In genomic region chr11:66317322-66317765, GRCh38 we compare ENCODE assay signal across 7 cellular contexts. TPM values are rescaled to one million over a fixed set of nuclear protein-coding genes. Genes with fewer than 3 reads are reported as not detected.
DNase-seq lines count a peak whose midpoint lies in the region; ATAC-seq and TF ChIP-seq lines count a peak whose summit lies in the region.

No MANE protein-coding gene starts in this region.

- H3K9me3 ChIP-seq in HUES6 (ENCODE audit: control insufficient read depth, insufficient read depth, low read depth, low read length) = peaks cover 4% of the 10 kb centered on the region; the same call in 1 of the 2 replicates

- ATAC-seq in activated T-cell treated with anti-CD3 and anti-CD28 coated beads, Interleukin-2, amount 50 U/mL, for 72 hours (replicated peaks in 1 of 2) = peak; percentile 8 to 10
- ATAC-seq in left cardiac atrium (peak; percentile 5 to 32), HG02678 (IDR thresholded peaks at IDR 0.05; ENCODE audit: unreplicated experiment) (no peak), foreskin keratinocyte (no peak)

- H3K36me3 Mint-ChIP-seq in activated T-cell treated with anti-CD3 and anti-CD28 coated beads, Interleukin-2, amount 50 U/mL, for 72 hours (ENCODE audit: insufficient read depth in 2 of 2) = peaks cover 0 to 2% of the 10 kb centered on the region in 2 donors
- H3K36me3 Mint-ChIP-seq in stimulated activated naive CD8-positive, alpha-beta T cell treated with anti-CD3 and anti-CD28 coated beads, Interleukin-15, Interleukin-2, amounts not matched to agents 100 ng/mL and 50 ng/mL, for 24 hours (ENCODE audit: low read depth) = no peaks in the 10 kb centered on the region

- H3K36me3 ChIP-seq in HUES6 (ENCODE audit: control insufficient read depth, insufficient read depth, low read length) = no peaks in the 10 kb centered on the region

- H3K27me3 ChIP-seq in HUES6 (ENCODE audit: control insufficient read depth, insufficient read depth, low read length) = no peaks in the 10 kb centered on the region; the same call in 1 of the 2 replicates
- peaks cover 20% of the 10 kb centered on the region for H3K27me3 ChIP-seq in foreskin keratinocyte

- DNase-seq in activated T-cell treated with anti-CD3 and anti-CD28 coated beads, Interleukin-2, amount 50 U/mL, for 72 hours = peak; percentile 50 to 52
- DNase-seq in left cardiac atrium = peak; percentile 53
- DNase-seq in foreskin keratinocyte = no peak
- DNase-seq in NCI-H524 (lab: John Stamatoyannopoulos, UW) = no peak

- H3K9ac ChIP-seq in HUES6 (ENCODE audit: low read length) = peak overlapping the region; percentile 20

- H3K4me3 Mint-ChIP-seq in activated T-cell treated with anti-CD3 and anti-CD28 coated beads, Interleukin-2, amount 50 U/mL, for 72 hours = peak overlapping the region; percentile 63 to 75
- peak overlapping the region; percentile 71 for H3K4me3 Mint-ChIP-seq in stimulated activated naive CD8-positive, alpha-beta T cell treated with anti-CD3 and anti-CD28 coated beads, Interleukin-15, Interleukin-2, amounts not matched to agents 100 ng/mL and 50 ng/mL, for 24 hours

- H3K27ac ChIP-seq in HUES6 (ENCODE audit: low read depth, low read length) = peak overlapping the region; percentile 43; the same call in 1 of the 2 replicates
- no peak overlapping the region for H3K27ac ChIP-seq in foreskin keratinocyte

- TF ChIP-seq CTCF in foreskin keratinocyte (conservative IDR thresholded peaks at IDR 0.05) = no peak

- peaks cover 53% of the 10 kb centered on the region for H3K4me1 Mint-ChIP-seq in activated T-cell treated with anti-CD3 and anti-CD28 coated beads, Interleukin-2, amount 50 U/mL, for 72 hours (ENCODE audit: low read depth)
- peaks cover 60% of the 10 kb centered on the region for H3K4me1 Mint-ChIP-seq in stimulated activated naive CD8-positive, alpha-beta T cell treated with anti-CD3 and anti-CD28 coated beads, Interleukin-15, Interleukin-2, amounts not matched to agents 100 ng/mL and 50 ng/mL, for 24 hours (ENCODE audit: low read depth)

- intact Hi-C loops in left cardiac atrium (cut with DNase I) = no loop called here

- H3K27ac Mint-ChIP-seq in activated T-cell treated with anti-CD3 and anti-CD28 coated beads, Interleukin-2, amount 50 U/mL, for 72 hours = peak overlapping the region; percentile 52
- peak overlapping the region; percentile 97 for H3K27ac Mint-ChIP-seq in stimulated activated naive CD8-positive, alpha-beta T cell treated with anti-CD3 and anti-CD28 coated beads, Interleukin-15, Interleukin-2, amounts not matched to agents 100 ng/mL and 50 ng/mL, for 24 hours

- peaks cover 0 to 2% of the 10 kb centered on the region in 2 donors for H3K9me3 Mint-ChIP-seq in activated T-cell treated with anti-CD3 and anti-CD28 coated beads, Interleukin-2, amount 50 U/mL, for 72 hours
- H3K9me3 Mint-ChIP-seq in stimulated activated naive CD8-positive, alpha-beta T cell treated with anti-CD3 and anti-CD28 coated beads, Interleukin-15, Interleukin-2, amounts not matched to agents 100 ng/mL and 50 ng/mL, for 24 hours = no peaks in the 10 kb centered on the region

- H3K4me1 ChIP-seq in HUES6 (ENCODE audit: control insufficient read depth, insufficient read depth, low read length) = peaks cover 29% of the 10 kb centered on the region
- H3K4me1 ChIP-seq in foreskin keratinocyte = no peaks in the 10 kb centered on the region

- H3K4me3 ChIP-seq in HUES6 (ENCODE audit: low read depth, low read length) = 0 out of 2 replicates have a peak overlapping the region, but pooled peaks have one; percentile 1

- H3K27me3 Mint-ChIP-seq in activated T-cell treated with anti-CD3 and anti-CD28 coated beads, Interleukin-2, amount 50 U/mL, for 72 hours (ENCODE audit: low read depth) = no peaks in the 10 kb centered on the region
- H3K27me3 Mint-ChIP-seq in stimulated activated naive CD8-positive, alpha-beta T cell treated with anti-CD3 and anti-CD28 coated beads, Interleukin-15, Interleukin-2, amounts not matched to agents 100 ng/mL and 50 ng/mL, for 24 hours = no peaks in the 10 kb centered on the region

RNA-seq across cellular contexts. Expression of gene CD248, which starts 0.5 kb away (rescaled TPM):
- total RNA-seq in activated T-cell treated with anti-CD3 and anti-CD28 coated beads, Interleukin-2, amount 50 U/mL, for 72 hours = 1 to 10 TPM; 3.0 to 3.9 TPM
- total RNA-seq in left cardiac atrium = 10 to 100 TPM; 43.8 to 54.3 TPM
- total RNA-seq in foreskin keratinocyte = not detected in 2 replicates
- 0.04 and 0.08 TPM in 2 replicates for polyA plus RNA-seq in foreskin keratinocyte

RNA-seq across cellular contexts. Expression of gene RIN1, which starts 18.9 kb away (rescaled TPM):
- 1 to 10 TPM; 1.8 to 2.8 TPM for total RNA-seq in activated T-cell treated with anti-CD3 and anti-CD28 coated beads, Interleukin-2, amount 50 U/mL, for 72 hours
- total RNA-seq in left cardiac atrium (1 to 10 TPM; 2.2 to 4.6 TPM), foreskin keratinocyte (35.5 and 40.6 TPM in 2 replicates)
- polyA plus RNA-seq in foreskin keratinocyte = 42.0 and 43.8 TPM in 2 replicates

RNA-seq across cellular contexts. Expression of gene TMEM151A, which starts 25.6 kb away (rescaled TPM):
- total RNA-seq in activated T-cell treated with anti-CD3 and anti-CD28 coated beads, Interleukin-2, amount 50 U/mL, for 72 hours = under 1 TPM in 1 of 2 donors, not detected in 1; 0.10 TPM
- total RNA-seq in left cardiac atrium (1 to 10 TPM in 1 of 2 donors, under 1 TPM in 1; 0.86 to 1.1 TPM), foreskin keratinocyte (0.04 TPM in 1 of 2 replicates, not detected in the other)
- polyA plus RNA-seq in foreskin keratinocyte = 0.02 and 0.04 TPM in 2 replicates

RNA-seq across cellular contexts. Expression of gene BRMS1, which starts 27.6 kb away (rescaled TPM):
- 10 to 100 TPM; 41.4 to 46.4 TPM for total RNA-seq in activated T-cell treated with anti-CD3 and anti-CD28 coated beads, Interleukin-2, amount 50 U/mL, for 72 hours
- total RNA-seq in left cardiac atrium = 10 to 100 TPM; 14.9 to 19.3 TPM
- 87.8 and 99.8 TPM in 2 replicates for total RNA-seq in foreskin keratinocyte
- polyA plus RNA-seq in foreskin keratinocyte = 110 and 119 TPM in 2 replicates

RNA-seq across cellular contexts. Expression of gene YIF1A, which starts 28.4 kb away (rescaled TPM):
- total RNA-seq in activated T-cell treated with anti-CD3 and anti-CD28 coated beads, Interleukin-2, amount 50 U/mL, for 72 hours = 10 to 100 TPM; 42.9 to 50.8 TPM
- total RNA-seq in left cardiac atrium = 10 to 100 TPM; 53.2 to 81.1 TPM
- total RNA-seq in foreskin keratinocyte = 132 and 155 TPM in 2 replicates
- 142 and 172 TPM in 2 replicates for polyA plus RNA-seq in foreskin keratinocyte

Comparison
In these comparisons a context has a peak if more than half of its experiments do, and no peak if none do; other contexts are left out.
1. ATAC-seq: peak in activated T-cell treated with anti-CD3 and anti-CD28 coated beads, Interleukin-2, amount 50 U/mL, for 72 hours (2 of 2) and left cardiac atrium (2 of 2); none in HG02678 (single experiment) and foreskin keratinocyte (single experiment).
2. DNase-seq: peak in activated T-cell treated with anti-CD3 and anti-CD28 coated beads, Interleukin-2, amount 50 U/mL, for 72 hours (2 of 2) and left cardiac atrium (single experiment); none in foreskin keratinocyte (0 of 2) and NCI-H524 (0 of 2).
3. RNA of gene CD248, which starts 0.5 kb away (total RNA-seq): 43.8 to 54.3 TPM in left cardiac atrium; 3.0 to 3.9 TPM in activated T-cell treated with anti-CD3 and anti-CD28 coated beads, Interleukin-2, amount 50 U/mL, for 72 hours and not detected in foreskin keratinocyte; every median in the first group is over 4 times any median in the second.